2 cellular contexts compared by ENCODE assay signal in the genomic region with DNA sequence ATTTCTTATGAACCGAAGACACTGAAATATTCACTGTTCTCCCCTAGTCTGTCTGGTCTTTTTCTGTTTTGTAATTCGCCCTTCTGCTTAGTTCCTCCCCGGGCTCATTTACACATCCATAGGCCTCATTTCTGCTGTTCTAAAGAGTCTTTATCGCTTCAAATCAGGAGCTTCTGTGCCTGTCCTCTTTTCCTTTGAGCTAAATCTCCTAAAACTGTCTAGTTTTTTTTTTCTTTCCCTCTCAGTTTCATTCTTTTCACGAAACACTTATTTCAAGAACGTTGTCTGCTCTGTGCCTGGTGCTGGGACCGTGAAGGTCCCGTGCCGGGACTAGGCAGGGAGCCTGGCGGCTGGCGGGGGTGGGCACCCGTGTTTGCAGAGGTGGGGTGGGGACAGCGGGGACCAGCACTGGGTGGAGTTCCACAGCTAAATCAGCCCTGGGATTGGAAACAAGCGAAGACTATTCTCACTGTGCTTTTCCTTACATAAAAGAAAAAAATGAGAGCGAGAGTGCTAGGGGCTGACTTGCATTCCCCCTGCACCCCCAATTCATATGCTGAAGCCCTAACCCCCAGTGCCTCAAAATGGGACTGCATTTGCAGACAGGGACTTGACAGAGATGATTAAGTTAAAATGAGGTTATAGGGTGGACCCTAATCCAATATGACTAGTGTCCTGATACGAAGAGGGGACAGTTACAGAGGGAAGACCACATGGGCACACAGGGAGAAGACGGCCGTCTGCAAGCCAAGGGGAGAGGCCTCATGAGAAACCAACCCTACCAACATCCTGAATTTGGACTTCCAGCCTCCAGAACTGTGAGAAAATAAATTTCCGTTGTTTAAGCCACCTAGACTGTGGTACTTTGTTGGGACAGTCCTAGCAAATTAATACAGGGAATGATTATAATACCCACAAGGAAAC.
TF ChIP-seq lines count a peak whose summit lies in the region.

No MANE protein-coding gene starts in this region.

TF ChIP-seq in IMR-90, 13 proteins besides CTCF, POLR2A, EP300 and RAD21:
- no peak for TF ChIP-seq MAFK (IDR thresholded peaks at IDR 0.05; ENCODE audit: low read depth, low read length)
- no peak for TF ChIP-seq MAZ (IDR thresholded peaks at IDR 0.05; ENCODE audit: borderline replicate concordance, low read depth, low read length)
- no peak for TF ChIP-seq SMC3 (IDR thresholded peaks at IDR 0.05; ENCODE audit: low read depth, low read length)
- no peak for TF ChIP-seq MXI1 (IDR thresholded peaks at IDR 0.05; ENCODE audit: borderline replicate concordance, low read depth, low read length)
- TF ChIP-seq RFX5 (IDR thresholded peaks at IDR 0.05; ENCODE audit: low read depth, low read length), result no peak
- TF ChIP-seq BHLHE40 (IDR thresholded peaks at IDR 0.05; ENCODE audit: low read depth, low read length), result no peak
- TF ChIP-seq CHD1 (IDR thresholded peaks at IDR 0.05; ENCODE audit: low read depth, low read length), result no peak
- TF ChIP-seq RCOR1 (IDR thresholded peaks at IDR 0.05; ENCODE audit: insufficient replicate concordance, low read length), result no peak
- no peak for TF ChIP-seq FOS (IDR thresholded peaks at IDR 0.05; ENCODE audit: low read depth, low read length)
- TF ChIP-seq, protein P1, sequence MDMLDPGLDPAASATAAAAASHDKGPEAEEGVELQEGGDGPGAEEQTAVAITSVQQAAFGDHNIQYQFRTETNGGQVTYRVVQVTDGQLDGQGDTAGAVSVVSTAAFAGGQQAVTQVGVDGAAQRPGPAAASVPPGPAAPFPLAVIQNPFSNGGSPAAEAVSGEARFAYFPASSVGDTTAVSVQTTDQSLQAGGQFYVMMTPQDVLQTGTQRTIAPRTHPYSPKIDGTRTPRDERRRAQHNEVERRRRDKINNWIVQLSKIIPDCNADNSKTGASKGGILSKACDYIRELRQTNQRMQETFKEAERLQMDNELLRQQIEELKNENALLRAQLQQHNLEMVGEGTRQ (IDR thresholded peaks at IDR 0.05; ENCODE audit: low read depth, low read length), result no peak
- TF ChIP-seq, protein P2, sequence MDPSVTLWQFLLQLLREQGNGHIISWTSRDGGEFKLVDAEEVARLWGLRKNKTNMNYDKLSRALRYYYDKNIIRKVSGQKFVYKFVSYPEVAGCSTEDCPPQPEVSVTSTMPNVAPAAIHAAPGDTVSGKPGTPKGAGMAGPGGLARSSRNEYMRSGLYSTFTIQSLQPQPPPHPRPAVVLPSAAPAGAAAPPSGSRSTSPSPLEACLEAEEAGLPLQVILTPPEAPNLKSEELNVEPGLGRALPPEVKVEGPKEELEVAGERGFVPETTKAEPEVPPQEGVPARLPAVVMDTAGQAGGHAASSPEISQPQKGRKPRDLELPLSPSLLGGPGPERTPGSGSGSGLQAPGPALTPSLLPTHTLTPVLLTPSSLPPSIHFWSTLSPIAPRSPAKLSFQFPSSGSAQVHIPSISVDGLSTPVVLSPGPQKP (IDR thresholded peaks at IDR 0.05; ENCODE audit: borderline replicate concordance, low read depth, low read length), result no peak
- no peak for TF ChIP-seq NFE2L2 (IDR thresholded peaks at IDR 0.05; ENCODE audit: low read depth, low read length)
- no peak for TF ChIP-seq CEBPB (IDR thresholded peaks at IDR 0.05; ENCODE audit: low read depth, low read length)

TF ChIP-seq in endothelial cell of umbilical vein, 7 proteins besides CTCF, POLR2A, EP300 and RAD21:
- no peak for TF ChIP-seq MYC (IDR thresholded peaks at IDR 0.05; ENCODE audit: low read depth, low read length)
- no peak for TF ChIP-seq POLR2AphosphoS5 (IDR thresholded peaks at IDR 0.05; ENCODE audit: insufficient read depth, low read depth, low read length)
- no peak for TF ChIP-seq FOS (IDR thresholded peaks at IDR 0.05; ENCODE audit: borderline replicate concordance, insufficient read depth, low read length)
- TF ChIP-seq JUN (IDR thresholded peaks at IDR 0.05; ENCODE audit: borderline replicate concordance, insufficient read depth, insufficient read length, low read depth), result no peak
- TF ChIP-seq, protein P3, sequence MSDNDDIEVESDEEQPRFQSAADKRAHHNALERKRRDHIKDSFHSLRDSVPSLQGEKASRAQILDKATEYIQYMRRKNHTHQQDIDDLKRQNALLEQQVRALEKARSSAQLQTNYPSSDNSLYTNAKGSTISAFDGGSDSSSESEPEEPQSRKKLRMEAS (IDR thresholded peaks at IDR 0.05; ENCODE audit: insufficient read depth, insufficient read length), result no peak
- no peak for TF ChIP-seq EZH2 (IDR thresholded peaks at IDR 0.05; ENCODE audit: borderline replicate concordance, low read depth, low read length, severe bottlenecking)
- no peak for TF ChIP-seq GATA2 (IDR thresholded peaks at IDR 0.05; ENCODE audit: insufficient read depth, insufficient read length, low read depth, low read length)
TF ChIP-seq in endothelial cell of umbilical vein: peak in this region for 0.
